ENCODE assay signal across 8 cellular contexts in genomic region chr7:100118388-100119074, GRCh38. TPM values are rescaled to one million over a fixed set of nuclear protein-coding genes. Genes with fewer than 3 reads are reported as not detected.
A peak's percentile ranks its signal among the peaks of the same experiment; 100 is the strongest.
DNase-seq lines count a peak whose midpoint lies in the region; ATAC-seq and TF ChIP-seq lines count a peak whose summit lies in the region.

No MANE protein-coding gene starts in this region.

- no peaks in the 10 kb centered on the region for H3K9me2 ChIP-seq in Karpas-422 (replicated peaks; ENCODE audit: insufficient read depth, low read length)

- DNase-seq in AG04450 (ENCODE audit: low read depth, low spot score) (no peak), Karpas-422 (peak; percentile 54), chondrocyte (ENCODE audit: low spot score) (no peak), naive B cell (no peak), GM03348 (ENCODE audit: low spot score) (no peak), dermis blood vessel endothelial cell (no peak), KBM-7 (no peak)

- H3K27ac Mint-ChIP-seq in chondrocyte (ENCODE audit: unreplicated experiment) = peak overlapping the region; percentile 96
- H3K27ac Mint-ChIP-seq in naive B cell = peak overlapping the region; percentile 99 to 100 (median 100)

- no peaks in the 10 kb centered on the region for H3K36me3 ChIP-seq in Karpas-422 (ENCODE audit: insufficient read depth, low read length)

- ATAC-seq in naive B cell (ENCODE audit: low read depth in 2 of 2) (no peak), GM19397 (IDR thresholded peaks at IDR 0.05; ENCODE audit: unreplicated experiment) (no peak)

- H3K27me3 Mint-ChIP-seq in chondrocyte (ENCODE audit: low read depth) (no peaks in the 10 kb centered on the region), naive B cell (no peaks in the 10 kb centered on the region)

- H3K4me3 Mint-ChIP-seq in chondrocyte (ENCODE audit: unreplicated experiment) = peak overlapping the region; percentile 86
- peak overlapping the region; percentile 96 to 99 (median 98) for H3K4me3 Mint-ChIP-seq in naive B cell

- peak overlapping the region; percentile 82 for H3K9ac ChIP-seq in Karpas-422 (ENCODE audit: low read length)

- H3K4me2 ChIP-seq in Karpas-422 (ENCODE audit: low read depth, low read length, poor library complexity, severe bottlenecking) = peak overlapping the region; percentile 92

- H3K4me1 ChIP-seq in Karpas-422 (ENCODE audit: low read length) = peaks cover 20% of the 10 kb centered on the region

- H3K4me3 ChIP-seq in AG04450 (ENCODE audit: low read depth, low read length) = peak overlapping the region; percentile 98
- peak overlapping the region; percentile 81 for H3K4me3 ChIP-seq in Karpas-422 (ENCODE audit: low read length)

- in situ Hi-C loops in KBM-7 (cut with MboI; ENCODE audit: low pct_unique_long_range_greater_than_20kb, low sequenced_read_pairs) = no loop called here

- POLR2A ChIA-PET in AG04450 (lab: Yijun Ruan, JAX) = no interaction called here

- H3K27ac ChIP-seq in AG04450 (ENCODE audit: low read depth, low read length) = no peak overlapping the region
- peak overlapping the region; percentile 68 for H3K27ac ChIP-seq in Karpas-422 (ENCODE audit: low read length)

- peaks cover 15% of the 10 kb centered on the region for H3K79me2 ChIP-seq in Karpas-422 (ENCODE audit: low read length)

- no peaks in the 10 kb centered on the region for H4K20me1 ChIP-seq in Karpas-422 (ENCODE audit: insufficient read depth, low read depth, low read length)

- peaks cover 21% of the 10 kb centered on the region for H3K4me1 Mint-ChIP-seq in chondrocyte (ENCODE audit: low read depth)
- peaks cover 21 to 43% (median 42%) of the 10 kb centered on the region in 3 donors for H3K4me1 Mint-ChIP-seq in naive B cell

- no peaks in the 10 kb centered on the region for H3K9me3 ChIP-seq in AG04450 (ENCODE audit: control insufficient read depth, insufficient read depth, low read length)
- no peaks in the 10 kb centered on the region for H3K9me3 ChIP-seq in Karpas-422 (ENCODE audit: low read length)

- CTCF ChIA-PET in AG04450 (lab: Charles Lee) = no interaction called here

- H3K36me3 Mint-ChIP-seq in chondrocyte (ENCODE audit: low read depth) = peaks cover 4% of the 10 kb centered on the region
- H3K36me3 Mint-ChIP-seq in naive B cell = no peaks in the 10 kb centered on the region

- no peak overlapping the region for H2AFZ ChIP-seq in Karpas-422 (ENCODE audit: low read length)

- H3K27me3 ChIP-seq in AG04450 (ENCODE audit: control insufficient read depth, insufficient read depth, low read length) (no peaks in the 10 kb centered on the region), Karpas-422 (ENCODE audit: low read length) (no peaks in the 10 kb centered on the region)

- H3K9me3 Mint-ChIP-seq in chondrocyte (ENCODE audit: low read depth) (no peaks in the 10 kb centered on the region), naive B cell (no peaks in the 10 kb centered on the region)

- TF ChIP-seq CTCF in AG04450 (IDR thresholded peaks at IDR 0.05; ENCODE audit: low read depth, low read length) (no peak), chondrocyte (IDR thresholded peaks at IDR 0.05) (no peak)

RNA-seq across cellular contexts. Expression of gene TAF6, which starts 0.6 kb away (rescaled TPM):
- 28.2 and 31.2 TPM in 2 replicates for polyA plus RNA-seq in AG04450 (2011; rRNA removed)
- 36.5 and 42.4 TPM in 2 replicates for polyA minus RNA-seq in AG04450 (2011; rRNA and poly(A)+ RNA removed)
- 30.6 and 34.3 TPM in 2 replicates for total RNA-seq in Karpas-422 (2014; rRNA removed; shearing (Covaris generic); ENCODE audit: low replicate concordance)
- total RNA-seq in chondrocyte = 53.5 to 58.5 TPM (median 54.9 TPM) in 3 replicates
- polyA plus RNA-seq in naive B cell (ENCODE audit: low read depth in 6 of 6) = 10 to 100 TPM; 16.8 to 32.2 (median 21.6) TPM
- total RNA-seq in dermis blood vessel endothelial cell = 37.1 and 78.6 TPM in 2 replicates

RNA-seq across cellular contexts. Expression of gene CNPY4, which starts 0.9 kb away (rescaled TPM):
- 26.3 and 29.7 TPM in 2 replicates for polyA plus RNA-seq in AG04450 (2011; rRNA removed)
- 11.5 and 16.5 TPM in 2 replicates for polyA minus RNA-seq in AG04450 (2011; rRNA and poly(A)+ RNA removed)
- 13.0 and 16.6 TPM in 2 replicates for total RNA-seq in Karpas-422 (2014; rRNA removed; shearing (Covaris generic); ENCODE audit: low replicate concordance)
- 29.8 to 46.4 TPM (median 31.5 TPM) in 3 replicates for total RNA-seq in chondrocyte
- 1 to 10 TPM in 5 of 6 donors, not detected in 1; 4.9 to 8.6 (median 5.8) TPM for polyA plus RNA-seq in naive B cell (ENCODE audit: low read depth in 6 of 6)
- 31.2 and 39.5 TPM in 2 replicates for total RNA-seq in dermis blood vessel endothelial cell

RNA-seq across cellular contexts. Expression of gene MBLAC1, which starts 8.2 kb away (rescaled TPM):
- polyA plus RNA-seq in AG04450 (2011; rRNA removed) (0.55 and 0.56 TPM in 2 replicates), naive B cell (ENCODE audit: low read depth in 6 of 6) (1 to 10 TPM; 1.7 to 4.2 (median 2.4) TPM)
- 0.41 and 0.61 TPM in 2 replicates for polyA minus RNA-seq in AG04450 (2011; rRNA and poly(A)+ RNA removed)
- total RNA-seq in Karpas-422 (2014; rRNA removed; shearing (Covaris generic); ENCODE audit: low replicate concordance) = 1.4 TPM in 1 of 2 replicates, not detected in the other
- total RNA-seq in chondrocyte (1.7 to 3.2 TPM (median 2.5 TPM) in 3 replicates), dermis blood vessel endothelial cell (2.4 and 3.7 TPM in 2 replicates)

RNA-seq across cellular contexts. Expression of gene AP4M1, which starts 17.1 kb away (rescaled TPM):
- polyA plus RNA-seq in AG04450 (2011; rRNA removed) (25.4 and 26.1 TPM in 2 replicates), naive B cell (ENCODE audit: low read depth in 6 of 6) (1 to 10 TPM; 3.3 to 6.8 (median 5.6) TPM)
- polyA minus RNA-seq in AG04450 (2011; rRNA and poly(A)+ RNA removed) = 31.1 and 42.8 TPM in 2 replicates
- 3.6 and 14.5 TPM in 2 replicates for total RNA-seq in Karpas-422 (2014; rRNA removed; shearing (Covaris generic); ENCODE audit: low replicate concordance)
- total RNA-seq in chondrocyte (16.9 to 24.8 TPM (median 19.6 TPM) in 3 replicates), dermis blood vessel endothelial cell (16.8 and 24.3 TPM in 2 replicates)

RNA-seq across cellular contexts. Expression of gene MCM7, which starts 17.3 kb away (rescaled TPM):
- polyA plus RNA-seq in AG04450 (2011; rRNA removed) = 39.5 and 44.2 TPM in 2 replicates
- polyA minus RNA-seq in AG04450 (2011; rRNA and poly(A)+ RNA removed) = 56.9 and 63.1 TPM in 2 replicates
- total RNA-seq in Karpas-422 (2014; rRNA removed; shearing (Covaris generic); ENCODE audit: low replicate concordance) = 109 and 175 TPM in 2 replicates
- 34.0 to 63.8 TPM (median 34.1 TPM) in 3 replicates for total RNA-seq in chondrocyte
- polyA plus RNA-seq in naive B cell (ENCODE audit: low read depth in 6 of 6) = 10 to 100 TPM; 39.0 to 59.9 (median 47.1) TPM
- total RNA-seq in dermis blood vessel endothelial cell = 63.3 and 138 TPM in 2 replicates
